ENCODE assay signal across 8 cellular contexts in the genomic region with DNA sequence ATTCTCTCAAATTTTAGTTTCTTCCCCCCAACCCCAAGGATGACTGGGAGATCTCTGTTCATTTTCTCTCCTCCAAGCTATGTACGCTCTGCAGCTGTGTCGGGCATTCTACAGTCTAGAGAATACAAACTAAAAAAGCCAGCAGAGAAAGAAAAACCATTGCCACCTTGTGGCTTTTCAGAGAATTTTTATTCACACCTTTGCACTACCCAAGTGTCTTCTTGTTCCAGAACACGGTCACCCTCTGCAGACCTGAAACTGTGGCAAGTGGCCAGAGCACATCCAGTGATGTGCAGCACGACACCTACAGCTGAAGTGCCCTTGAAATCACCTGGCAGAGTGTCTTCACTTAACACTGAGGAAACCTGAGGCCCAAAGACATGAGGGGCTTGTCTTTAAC.
A peak's percentile ranks its signal among the peaks of the same experiment; 100 is the strongest.
DNase-seq lines count a peak whose midpoint lies in the region; ATAC-seq and TF ChIP-seq lines count a peak whose summit lies in the region.

No MANE protein-coding gene starts in this region.

- no peaks in the 10 kb centered on the region for H3K27me3 Mint-ChIP-seq in activated naive CD8-positive, alpha-beta T cell treated with anti-CD3 and anti-CD28 coated beads, Interleukin-2, amount 50 U/mL, for 24 hours

- ATAC-seq in activated naive CD8-positive, alpha-beta T cell treated with anti-CD3 and anti-CD28 coated beads, Interleukin-2, amount 50 U/mL, for 24 hours: peak; percentile 21
- no peak for ATAC-seq in HG02938 (IDR thresholded peaks at IDR 0.05; ENCODE audit: unreplicated experiment)
- no peak for ATAC-seq in HG03354 (IDR thresholded peaks at IDR 0.05; ENCODE audit: poor library complexity, severe bottlenecking, unreplicated experiment)

- peaks cover 21% of the 10 kb centered on the region for H3K4me1 Mint-ChIP-seq in activated naive CD8-positive, alpha-beta T cell treated with anti-CD3 and anti-CD28 coated beads, Interleukin-2, amount 50 U/mL, for 24 hours

- no peak overlapping the region for H3K4me3 ChIP-seq in kidney epithelial cell (ENCODE audit: low read depth, low read length)

- H3K4me3 Mint-ChIP-seq in activated naive CD8-positive, alpha-beta T cell treated with anti-CD3 and anti-CD28 coated beads, Interleukin-2, amount 50 U/mL, for 24 hours: no peak overlapping the region

- no peaks in the 10 kb centered on the region for H3K9me3 Mint-ChIP-seq in activated naive CD8-positive, alpha-beta T cell treated with anti-CD3 and anti-CD28 coated beads, Interleukin-2, amount 50 U/mL, for 24 hours

- H3K36me3 ChIP-seq in kidney epithelial cell (ENCODE audit: control insufficient read depth, insufficient read depth, low read length): no peaks in the 10 kb centered on the region

- DNase-seq in NCI-H510A treated with DMSO at 0.1 percent for 48 hours (lab: John Stamatoyannopoulos, UW) (peak; percentile 13), NCI-H510A (lab: John Stamatoyannopoulos, UW) (no peak), LHCN-M2 (ENCODE audit: low read depth) (peak; percentile 35), kidney epithelial cell (ENCODE audit: low read depth) (no peak), GM19240 (ENCODE audit: insufficient read length, low spot score) (no peak)
- DNase-seq in activated naive CD8-positive, alpha-beta T cell treated with anti-CD3 and anti-CD28 coated beads, Interleukin-2, amount 50 U/mL, for 24 hours: no peak

- H3K27me3 ChIP-seq in kidney epithelial cell (ENCODE audit: control insufficient read depth, insufficient read depth, low read length): no peaks in the 10 kb centered on the region

- TF ChIP-seq CTCF in kidney epithelial cell (IDR thresholded peaks at IDR 0.05; ENCODE audit: insufficient read depth, low read length, poor library complexity, severe bottlenecking): peak; percentile 29

- no peak overlapping the region for H3K27ac Mint-ChIP-seq in activated naive CD8-positive, alpha-beta T cell treated with anti-CD3 and anti-CD28 coated beads, Interleukin-2, amount 50 U/mL, for 24 hours

- H3K36me3 Mint-ChIP-seq in activated naive CD8-positive, alpha-beta T cell treated with anti-CD3 and anti-CD28 coated beads, Interleukin-2, amount 50 U/mL, for 24 hours (ENCODE audit: low read depth): peaks cover 11% of the 10 kb centered on the region

Comparison
In these comparisons a context has a peak if more than half of its experiments do, and no peak if none do; other contexts are left out.
1. DNase-seq: peak in NCI-H510A treated with DMSO at 0.1 percent for 48 hours (single experiment) and LHCN-M2 (single experiment); none in NCI-H510A (single experiment), activated naive CD8-positive, alpha-beta T cell treated with anti-CD3 and anti-CD28 coated beads, Interleukin-2, amount 50 U/mL, for 24 hours (single experiment), kidney epithelial cell (single experiment) and GM19240 (single experiment).